ENCODE assay signal across 17 cellular contexts in genomic region chr2:15205562-15205961, GRCh38.
DNase-seq lines count a peak whose midpoint lies in the region; ATAC-seq, FAIRE-seq and TF ChIP-seq lines count a peak whose summit lies in the region.
"Had no signal": no experiment of that assay in that cellular context is flagged by ENCODE, and none has a peak within 500 bp of the region (broad histone marks: within the 10 kb centered on the region; RNA-seq: fewer than 3 reads in every experiment).

No MANE protein-coding gene starts in this region.

- peaks cover 53% of the 10 kb centered on the region for H3K36me3 Mint-ChIP-seq in activated naive CD8-positive, alpha-beta T cell

- in situ Hi-C loops in HepG2 (cut with HindIII; ENCODE audit: extremely low pct_ligation_motif_present, low pct_unique_long_range_greater_than_20kb): no loop called here

- H3K79me2 ChIP-seq in HepG2 (ENCODE audit: insufficient read depth, low read length): no peaks in the 10 kb centered on the region

- no peak for TF ChIP-seq POLR2A in HepG2 (IDR thresholded peaks at IDR 0.05; ENCODE audit: insufficient read depth in 1 of 2, low read depth in 2 of 2, low read length in 2 of 2)

- H3K4me2 ChIP-seq in HepG2 (ENCODE audit: low read depth, low read length): no peak overlapping the region

- 0 out of 2 replicates have a peak, but pooled peaks cover 2% of the 10 kb centered on the region for H3K4me1 ChIP-seq in HepG2 (ENCODE audit: insufficient read depth, low read length)

- no peak overlapping the region for H3K9ac ChIP-seq in HepG2 (ENCODE audit: insufficient read depth, low read depth, low read length)

- no TSS peak for BruUV-seq in HepG2 (replicated peaks; lab: Mats Ljungman, UMichigan)

- CTCF ChIA-PET in HepG2 (lab: Yijun Ruan, JAX; ENCODE audit: low intra/inter-chr PET ratio, low total read pairs): no interaction called here

- peaks cover 18% of the 10 kb centered on the region for H3K4me1 Mint-ChIP-seq in activated naive CD8-positive, alpha-beta T cell (ENCODE audit: low read depth)
- H3K4me1 Mint-ChIP-seq: H9 had no signal

- no peak for FAIRE-seq in HepG2 (lab: Jason Lieb, UNC)
- FAIRE-seq: A204.1, RCC 7860 had no signal

- no peak overlapping the region for H3K4me3 Mint-ChIP-seq in activated naive CD8-positive, alpha-beta T cell
- H3K4me3 Mint-ChIP-seq: H9 had no signal

- H3K27me3 ChIP-seq in HepG2 (ENCODE audit: control insufficient read depth in 1 of 2, insufficient read depth in 2 of 2, low read length in 2 of 2): no peaks in the 10 kb centered on the region

- intact Hi-C loops in HepG2 (cut with micrococcal nuclease; ENCODE audit: unreplicated experiment): no loop called here

- H4K20me1 ChIP-seq in HepG2 (ENCODE audit: insufficient read depth, low read length): no peaks in the 10 kb centered on the region

- POLR2A ChIA-PET in HepG2 (lab: Yijun Ruan, JAX): no interaction called here

- H3K27ac Mint-ChIP-seq in activated naive CD8-positive, alpha-beta T cell: peak overlapping the region; percentile 76
- H3K27ac Mint-ChIP-seq: H9 had no signal

- TF ChIP-seq EP300 in HepG2 (IDR thresholded peaks at IDR 0.05; ENCODE audit: low read depth in 2 of 2, low read length in 2 of 2) (no peak), HepG2 (CRISPR knock-in tag; IDR thresholded peaks at IDR 0.05; ENCODE audit: borderline replicate concordance) (no peak)

- no peak for TF ChIP-seq RAD21 in HepG2 (CRISPR knock-in tag; IDR thresholded peaks at IDR 0.05)

- H3K27ac ChIP-seq in HepG2 (ENCODE audit: extremely low read length, insufficient read depth, low read length): no peak overlapping the region
- H3K27ac ChIP-seq: C4-2B had no signal

- 96% methylated on average over 5 of the region's 5 CpGs for WGBS in HepG2 (ENCODE audit: low lambda C conversion rate)

- H3K27me3 Mint-ChIP-seq in activated naive CD8-positive, alpha-beta T cell: no peaks in the 10 kb centered on the region

- no peak overlapping the region for H3K4me3 ChIP-seq in HepG2 (replicated peaks in 1 of 3; ENCODE audit: insufficient read depth in 1 of 3, low read depth in 2 of 3, low read length in 3 of 3)

- peak; percentile 17 for DNase-seq in activated CD4-positive, alpha-beta T cell treated with anti-CD3 and anti-CD28 coated beads for 48 hours
- DNase-seq in activated CD4-positive, alpha-beta T cell treated with anti-CD3 and anti-CD28 coated beads for 4 hours: no peak
- DNase-seq in stimulated activated CD4-positive, alpha-beta T cell treated with anti-CD3 and anti-CD28 coated beads, Interleukin-15, amount 100 ng/mL, for 24 hours: peak; percentile 32
- DNase-seq in stimulated activated CD4-positive, alpha-beta T cell treated with anti-CD3 and anti-CD28 coated beads, Interleukin-1b, Interleukin-23, amount 100 ng/mL, for 48 hours: no peak
- peak; percentile 53 for DNase-seq in stimulated activated CD4-positive, alpha-beta T cell treated with anti-CD3 and anti-CD28 coated beads, Interleukin-4, amount 100 ng/mL, for 24 hours
- no peak for DNase-seq in hippocampal formation (lab: John Stamatoyannopoulos, UW)
- DNase-seq in HepG2 (ENCODE audit: low spot score): no peak
- DNase-seq: COR-L47, H9, Kasumi-1, NCI-H1436 treated with DMSO at 0.1 percent for 48 hours, NCI-H2081, NCI-H510A treated with DMSO at 0.1 percent for 48 hours had no signal

- peaks cover 14% of the 10 kb centered on the region for H3K9me3 Mint-ChIP-seq in activated naive CD8-positive, alpha-beta T cell (ENCODE audit: low read depth)

- no peak for TF ChIP-seq CTCF in HepG2 (CRISPR knock-in tag; IDR thresholded peaks at IDR 0.05)

- no peak for ATAC-seq in HepG2

- no peak overlapping the region for H2AFZ ChIP-seq in HepG2 (ENCODE audit: low read length)

- no peaks in the 10 kb centered on the region for H3K9me3 ChIP-seq in HepG2 (ENCODE audit: low read length)

- no peaks in the 10 kb centered on the region; a peak in 1 of 5 replicates for H3K36me3 ChIP-seq in HepG2 (replicated peaks in 1 of 2; ENCODE audit: control insufficient read depth in 1 of 2, insufficient read depth in 2 of 2, low read length in 2 of 2)

TF ChIP-seq in HepG2, 621 proteins besides CTCF, POLR2A, EP300 and RAD21:
- TF ChIP-seq PAX8 (CRISPR knock-in tag; IDR thresholded peaks at IDR 0.05; ENCODE audit: borderline replicate concordance): no peak
- no peak for TF ChIP-seq ZSCAN25 (CRISPR knock-in tag; IDR thresholded peaks at IDR 0.05)
- no peak for TF ChIP-seq BRF2 (CRISPR knock-in tag; IDR thresholded peaks at IDR 0.05)
- TF ChIP-seq SP140L (CRISPR knock-in tag; IDR thresholded peaks at IDR 0.05; ENCODE audit: borderline replicate concordance): no peak
TF ChIP-seq in HepG2: peak in this region for 0.

Comparison
In these comparisons a context has a peak if more than half of its experiments do, and no peak if none do; other contexts are left out.
1. DNase-seq: peak in activated CD4-positive, alpha-beta T cell treated with anti-CD3 and anti-CD28 coated beads for 48 hours (single experiment), stimulated activated CD4-positive, alpha-beta T cell treated with anti-CD3 and anti-CD28 coated beads, Interleukin-15, amount 100 ng/mL, for 24 hours (single experiment) and stimulated activated CD4-positive, alpha-beta T cell treated with anti-CD3 and anti-CD28 coated beads, Interleukin-4, amount 100 ng/mL, for 24 hours (single experiment); none in activated CD4-positive, alpha-beta T cell treated with anti-CD3 and anti-CD28 coated beads for 4 hours (0 of 2), stimulated activated CD4-positive, alpha-beta T cell treated with anti-CD3 and anti-CD28 coated beads, Interleukin-1b, Interleukin-23, amount 100 ng/mL, for 48 hours (single experiment), hippocampal formation (0 of 2) and HepG2 (single experiment).